Comparison of ENCODE assay signal across 28 cellular contexts in genomic region chr4:11160288-11160687, GRCh38.
"Had no signal": no experiment of that assay in that cellular context is flagged by ENCODE, and none has a peak within 500 bp of the region (broad histone marks: within the 10 kb centered on the region; RNA-seq: fewer than 3 reads in every experiment).

No MANE protein-coding gene starts in this region.

- H3K9me3 Mint-ChIP-seq: activated CD4-positive, alpha-beta memory T cell treated with anti-CD3 and anti-CD28 coated beads for 36 hours; activated CD4-positive, alpha-beta T cell treated with anti-CD3 and anti-CD28 coated beads, Interleukin-2, amount 10 ng/mL, durations not matched to agents 24 days and 14 days; activated T-helper 1 cell treated with anti-CD3 and anti-CD28 coated beads, Interleukin-12 subunit alpha, Interleukin-12 subunit beta, Interleukin-2, Interleukin-4 antibody, amounts not matched to agents 30 ng/mL and 10 ng/mL and 1 ng/mL, durations not matched to agents 14 hours and 24 hours and 36 hours; activated T-helper 2 cell treated with anti-CD3 and anti-CD28 coated beads, Interferon-gamma antibody, Interleukin-2, Interleukin-4, amounts not matched to agents 10 μg/mL and 5 μg/mL and 100 μg/mL, durations not matched to agents 14 hours and 24 hours and 36 hours had no signal

- H3K27me3 Mint-ChIP-seq: activated CD4-positive, alpha-beta memory T cell treated with anti-CD3 and anti-CD28 coated beads for 36 hours; activated CD4-positive, alpha-beta T cell treated with anti-CD3 and anti-CD28 coated beads, Interleukin-2, amount 10 ng/mL, durations not matched to agents 24 days and 14 days; activated CD8-positive, alpha-beta memory T cell treated with anti-CD3 and anti-CD28 coated beads, Interleukin-2, amount 10 ng/mL, durations not matched to agents 7 days and 5 days had no signal

- H3K36me3 Mint-ChIP-seq: activated CD4-positive, alpha-beta memory T cell treated with anti-CD3 and anti-CD28 coated beads for 36 hours; activated CD8-positive, alpha-beta memory T cell treated with anti-CD3 and anti-CD28 coated beads, Interleukin-2, amount 10 ng/mL, durations not matched to agents 7 days and 5 days; activated naive CD8-positive, alpha-beta T cell had no signal

- H3K4me3 ChIP-seq: body of pancreas, cardiac muscle cell, colonic mucosa, gastrocnemius medialis, heart left ventricle had no signal

- H3K27ac Mint-ChIP-seq: activated CD4-positive, alpha-beta memory T cell treated with anti-CD3 and anti-CD28 coated beads for 36 hours; activated CD4-positive, alpha-beta T cell treated with anti-CD3 and anti-CD28 coated beads for 36 hours; activated CD4-positive, alpha-beta T cell treated with anti-CD3 and anti-CD28 coated beads, Interleukin-2, amount 10 ng/mL, durations not matched to agents 24 days and 14 days; activated CD8-positive, alpha-beta memory T cell treated with anti-CD3 and anti-CD28 coated beads, Interleukin-2, amount 10 ng/mL, durations not matched to agents 7 days and 5 days; activated CD8-positive, alpha-beta T cell treated with anti-CD3 and anti-CD28 coated beads, Interleukin-2, amount 10 ng/mL, durations not matched to agents 7 days and 5 days; activated naive CD8-positive, alpha-beta T cell; activated T-helper 1 cell treated with anti-CD3 and anti-CD28 coated beads, Interleukin-12 subunit alpha, Interleukin-12 subunit beta, Interleukin-2, Interleukin-4 antibody, amounts not matched to agents 30 ng/mL and 10 ng/mL and 1 ng/mL, durations not matched to agents 14 hours and 24 hours and 36 hours; activated T-helper 2 cell treated with anti-CD3 and anti-CD28 coated beads, Interferon-gamma antibody, Interleukin-2, Interleukin-4, amounts not matched to agents 10 μg/mL and 5 μg/mL and 100 μg/mL, durations not matched to agents 14 hours and 24 hours and 36 hours had no signal

- H3K4me3 Mint-ChIP-seq: activated CD4-positive, alpha-beta memory T cell treated with anti-CD3 and anti-CD28 coated beads for 36 hours; activated CD4-positive, alpha-beta T cell treated with anti-CD3 and anti-CD28 coated beads for 36 hours; activated CD4-positive, alpha-beta T cell treated with anti-CD3 and anti-CD28 coated beads, Interleukin-2, amount 10 ng/mL, durations not matched to agents 24 days and 14 days; activated CD8-positive, alpha-beta memory T cell treated with anti-CD3 and anti-CD28 coated beads, Interleukin-2, amount 10 ng/mL, durations not matched to agents 7 days and 5 days; activated CD8-positive, alpha-beta T cell treated with anti-CD3 and anti-CD28 coated beads, Interleukin-2, amount 10 ng/mL, durations not matched to agents 7 days and 5 days; activated naive CD8-positive, alpha-beta T cell; activated T-helper 1 cell treated with anti-CD3 and anti-CD28 coated beads, Interleukin-12 subunit alpha, Interleukin-12 subunit beta, Interleukin-2, Interleukin-4 antibody, amounts not matched to agents 30 ng/mL and 10 ng/mL and 1 ng/mL, durations not matched to agents 14 hours and 24 hours and 36 hours had no signal

- DNase-seq: activated CD4-positive, alpha-beta memory T cell treated with anti-CD3 and anti-CD28 coated beads for 36 hours; activated CD4-positive, alpha-beta T cell treated with anti-CD3 and anti-CD28 coated beads for 36 hours; activated CD4-positive, alpha-beta T cell treated with anti-CD3 and anti-CD28 coated beads, Interleukin-2, amount 10 ng/mL, durations not matched to agents 24 days and 14 days; activated CD4-positive, CD25-positive, alpha-beta regulatory T cell; activated CD4-positive, CD25-positive, alpha-beta regulatory T cell treated with anti-CD3 and anti-CD28 coated beads, Interleukin-2, amount 50 U/mL, for 72 hours; activated CD8-positive, alpha-beta memory T cell treated with anti-CD3 and anti-CD28 coated beads, Interleukin-2, amount 10 ng/mL, durations not matched to agents 7 days and 5 days; activated CD8-positive, alpha-beta memory T cell treated with anti-CD3 and anti-CD28 coated beads, Interleukin-2, amount 50 U/mL, for 4 hours; activated CD8-positive, alpha-beta T cell treated with anti-CD3 and anti-CD28 coated beads, Interleukin-2, amount 10 ng/mL, durations not matched to agents 7 days and 5 days; activated effector memory CD4-positive, alpha-beta T cell treated with anti-CD3 and anti-CD28 coated beads, Interleukin-2, amount 50 U/mL, for 16 hours; activated naive CD4-positive, alpha-beta T cell treated with anti-CD3 and anti-CD28 coated beads, Interleukin-2, amount 50 U/mL, for 16 hours; activated T-cell treated with anti-CD3 and anti-CD28 coated beads, Interleukin-2, amount 50 U/mL, for 1 hour; activated T-cell treated with anti-CD3 and anti-CD28 coated beads, Interleukin-2, amount 50 U/mL, for 48 hours; amygdala; aorta; body of pancreas; central memory CD4-positive, alpha-beta T cell; cerebellar nuclear complex; colonic mucosa; effector CD8-positive, alpha-beta T cell; foreskin keratinocyte; gastrocnemius medialis; glutamatergic neuron; heart left ventricle; T-helper 2 cell had no signal

- H3K4me1 Mint-ChIP-seq: activated CD4-positive, alpha-beta T cell treated with anti-CD3 and anti-CD28 coated beads, Interleukin-2, amount 10 ng/mL, durations not matched to agents 24 days and 14 days; activated CD8-positive, alpha-beta memory T cell treated with anti-CD3 and anti-CD28 coated beads, Interleukin-2, amount 10 ng/mL, durations not matched to agents 7 days and 5 days had no signal
